15 cellular contexts compared by ENCODE assay signal in genomic region chr7:101772508-101773306, GRCh38. TPM values are rescaled to one million over a fixed set of nuclear protein-coding genes. Genes with fewer than 3 reads are reported as not detected.
DNase-seq lines count a peak whose midpoint lies in the region; ATAC-seq and TF ChIP-seq lines count a peak whose summit lies in the region.
"Had no signal": no experiment of that assay in that cellular context is flagged by ENCODE, and none has a peak within 500 bp of the region (broad histone marks: within the 10 kb centered on the region; RNA-seq: fewer than 3 reads in every experiment).

No MANE protein-coding gene starts in this region.

- no peak overlapping the region for H4K8ac ChIP-seq in IMR-90 (ENCODE audit: low read depth in 2 of 2, low read length in 2 of 2)

- H3K27ac ChIP-seq in IMR-90 (ENCODE audit: insufficient read depth, low read length): no peak overlapping the region

- CTCF ChIA-PET in IMR-90 (lab: Yijun Ruan, JAX): no interaction called here

- WGBS in IMR-90 (ENCODE audit: extremely low coverage in 2 of 2, insufficient read length in 1 of 2), 2 experiments: no CpG with 5 or more reads among the region's 5 CpGs

- TF ChIP-seq CTCF in IMR-90 (conservative IDR thresholded peaks at IDR 0.05; ENCODE audit: low read depth, low read length): no peak

- TF ChIP-seq POLR2A in IMR-90 (IDR thresholded peaks at IDR 0.05; ENCODE audit: low read depth, low read length): no peak

- H3K9me3 Mint-ChIP-seq in stimulated activated naive CD8-positive, alpha-beta T cell treated with anti-CD3 and anti-CD28 coated beads, Interleukin-15, amount 100 ng/mL, for 72 hours: no peaks in the 10 kb centered on the region

- no peak overlapping the region for H3K9ac ChIP-seq in IMR-90 (ENCODE audit: low read depth, low read length)

- no peak overlapping the region for H2BK15ac ChIP-seq in IMR-90 (ENCODE audit: low read depth, low read length)

- POLR2A ChIA-PET in IMR-90 (lab: Charles Lee; ENCODE audit: unreplicated experiment): no interaction called here

- no peak overlapping the region for H2BK20ac ChIP-seq in IMR-90 (ENCODE audit: low read depth, low read length)

- no peaks in the 10 kb centered on the region; the same call in 1 of the 2 replicates for H4K20me1 ChIP-seq in IMR-90 (ENCODE audit: insufficient read depth, low read length)

- no peaks in the 10 kb centered on the region for H3K27me3 Mint-ChIP-seq in stimulated activated naive CD8-positive, alpha-beta T cell treated with anti-CD3 and anti-CD28 coated beads, Interleukin-15, amount 100 ng/mL, for 72 hours

- no peak overlapping the region for H3K14ac ChIP-seq in IMR-90 (replicated peaks; ENCODE audit: low read depth, low read length)

- in situ Hi-C loops in IMR-90 (cut with MboI; ENCODE audit: low sequenced_read_pairs): no loop called here
- in situ Hi-C loops in SK-MEL-5 (cut with HindIII; ENCODE audit: low pct_unique_long_range_greater_than_20kb, low sequenced_read_pairs): no loop called here

- intact Hi-C loops in IMR-90 (cut with micrococcal nuclease): no loop called here

- peak overlapping the region; percentile 49 for H2AFZ ChIP-seq in IMR-90 (replicated peaks; ENCODE audit: low read length, poor library complexity)

- no TSS peak for BruUV-seq in IMR-90 (replicated peaks; lab: Mats Ljungman, UMichigan)

- H2BK120ac ChIP-seq in IMR-90 (ENCODE audit: low read depth, low read length): no peak overlapping the region

- H3K4me1 ChIP-seq in IMR-90 (ENCODE audit: control insufficient read depth, insufficient read depth, low read length): no peaks in the 10 kb centered on the region

- H2AK5ac ChIP-seq in IMR-90 (ENCODE audit: low read depth, low read length): no peak overlapping the region

- no peak overlapping the region for H3K4me2 ChIP-seq in IMR-90 (ENCODE audit: low read depth, low read length)

- no peak overlapping the region for H3K23ac ChIP-seq in IMR-90 (ENCODE audit: low read depth, low read length)

- no peaks in the 10 kb centered on the region for H3K4me1 Mint-ChIP-seq in stimulated activated naive CD8-positive, alpha-beta T cell treated with anti-CD3 and anti-CD28 coated beads, Interleukin-15, amount 100 ng/mL, for 72 hours
- H3K4me1 Mint-ChIP-seq: T-helper 17 cell had no signal

- no peak overlapping the region for H3K56ac ChIP-seq in IMR-90 (ENCODE audit: extremely low read depth, insufficient read depth, low read length)

- H4K5ac ChIP-seq in IMR-90 (ENCODE audit: low read depth, low read length): no peak overlapping the region

- dilution Hi-C loops in IMR-90 (cut with HindIII; ENCODE audit: low sequenced_read_pairs, unreplicated experiment): no loop called here

- no peak overlapping the region for H3K4ac ChIP-seq in IMR-90 (ENCODE audit: low read depth, low read length)

- H2BK5ac ChIP-seq in IMR-90 (ENCODE audit: low read depth, low read length, poor library complexity, severe bottlenecking): no peak overlapping the region

- H4K91ac ChIP-seq in IMR-90 (ENCODE audit: insufficient read depth, low read depth, low read length): no peak overlapping the region

- no peak overlapping the region for H3K4me3 Mint-ChIP-seq in stimulated activated naive CD8-positive, alpha-beta T cell treated with anti-CD3 and anti-CD28 coated beads, Interleukin-15, amount 100 ng/mL, for 72 hours
- H3K4me3 Mint-ChIP-seq: CD4-positive, CD25-positive, alpha-beta regulatory T cell; T-helper 17 cell had no signal

- H3K18ac ChIP-seq in IMR-90 (ENCODE audit: low read depth, low read length): no peak overlapping the region

- no peaks in the 10 kb centered on the region for H3K9me3 ChIP-seq in IMR-90 (ENCODE audit: control insufficient read depth, insufficient read depth, low read length)

- DNase-seq in stimulated activated naive CD8-positive, alpha-beta T cell treated with anti-CD3 and anti-CD28 coated beads, Interleukin-15, amount 100 ng/mL, for 72 hours: no peak
- DNase-seq in stimulated activated naive CD8-positive, alpha-beta T cell treated with anti-CD3 and anti-CD28 coated beads, Interleukin-15, Interleukin-2, amounts not matched to agents 100 U/mL and 50 U/mL, for 24 hours: no peak
- DNase-seq in IMR-90: no peak
- DNase-seq in SK-MEL-5 (ENCODE audit: low read depth, low spot score): peak; percentile 24
- DNase-seq in GM19238 (ENCODE audit: insufficient read length, low spot score): no peak
- DNase-seq in ecto neural progenitor cell (ENCODE audit: low spot score): no peak
- DNase-seq: AML-193; CD4-positive, CD25-positive, alpha-beta regulatory T cell; NCI-H1417 treated with DMSO at 0.1 percent for 48 hours; NCI-H1930; NCI-H774; SHP77 treated with DMSO at 0.1 percent for 48 hours; T-helper 17 cell had no signal

- H3K4me3 ChIP-seq in IMR-90 (ENCODE audit: insufficient read depth, low read depth, low read length): no peak overlapping the region

- no peak for ATAC-seq in stimulated activated naive CD8-positive, alpha-beta T cell treated with anti-CD3 and anti-CD28 coated beads, Interleukin-15, amount 100 ng/mL, for 72 hours
- ATAC-seq in stimulated activated naive CD8-positive, alpha-beta T cell treated with anti-CD3 and anti-CD28 coated beads, Interleukin-15, Interleukin-2, amounts not matched to agents 100 U/mL and 50 U/mL, for 24 hours: no peak
- no peak for ATAC-seq in IMR-90 (ENCODE audit: low read depth)
- no peak for ATAC-seq in GM18498 (IDR thresholded peaks at IDR 0.05; ENCODE audit: unreplicated experiment)
- ATAC-seq in HG03469 (IDR thresholded peaks at IDR 0.05; ENCODE audit: unreplicated experiment): no peak
- ATAC-seq: T-helper 17 cell had no signal

- H3K36me3 ChIP-seq in IMR-90 (ENCODE audit: control insufficient read depth, insufficient read depth, low read length): no peaks in the 10 kb centered on the region

- peaks cover 50% of the 10 kb centered on the region for H3K27me3 ChIP-seq in IMR-90 (ENCODE audit: control insufficient read depth, insufficient read depth, low read length)

- H2AK9ac ChIP-seq in IMR-90 (replicated peaks; ENCODE audit: low read depth, low read length, poor library complexity): no peak overlapping the region

- 0 out of 2 replicates have a peak, but pooled peaks cover 2% of the 10 kb centered on the region for H3K9me1 ChIP-seq in IMR-90 (ENCODE audit: insufficient read depth, low read length)

- H3K27ac Mint-ChIP-seq in stimulated activated naive CD8-positive, alpha-beta T cell treated with anti-CD3 and anti-CD28 coated beads, Interleukin-15, amount 100 ng/mL, for 72 hours: peak overlapping the region; percentile 19 to 27
- H3K27ac Mint-ChIP-seq: CD4-positive, CD25-positive, alpha-beta regulatory T cell; T-helper 17 cell had no signal

- H3K79me1 ChIP-seq in IMR-90 (ENCODE audit: low read depth in 1 of 2, low read length in 2 of 2): no peaks in the 10 kb centered on the region

- TF ChIP-seq RAD21 in IMR-90 (IDR thresholded peaks at IDR 0.05; ENCODE audit: low read length): no peak

TF ChIP-seq in IMR-90, 13 proteins besides CTCF, POLR2A, EP300 and RAD21:
- TF ChIP-seq FOS (IDR thresholded peaks at IDR 0.05; ENCODE audit: low read depth, low read length): no peak
- TF ChIP-seq, protein P1, sequence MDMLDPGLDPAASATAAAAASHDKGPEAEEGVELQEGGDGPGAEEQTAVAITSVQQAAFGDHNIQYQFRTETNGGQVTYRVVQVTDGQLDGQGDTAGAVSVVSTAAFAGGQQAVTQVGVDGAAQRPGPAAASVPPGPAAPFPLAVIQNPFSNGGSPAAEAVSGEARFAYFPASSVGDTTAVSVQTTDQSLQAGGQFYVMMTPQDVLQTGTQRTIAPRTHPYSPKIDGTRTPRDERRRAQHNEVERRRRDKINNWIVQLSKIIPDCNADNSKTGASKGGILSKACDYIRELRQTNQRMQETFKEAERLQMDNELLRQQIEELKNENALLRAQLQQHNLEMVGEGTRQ (IDR thresholded peaks at IDR 0.05; ENCODE audit: low read depth, low read length): no peak
- TF ChIP-seq MXI1 (IDR thresholded peaks at IDR 0.05; ENCODE audit: borderline replicate concordance, low read depth, low read length): no peak
- TF ChIP-seq NFE2L2 (IDR thresholded peaks at IDR 0.05; ENCODE audit: low read depth, low read length): no peak
- no peak for TF ChIP-seq CHD1 (IDR thresholded peaks at IDR 0.05; ENCODE audit: low read depth, low read length)
- TF ChIP-seq RFX5 (IDR thresholded peaks at IDR 0.05; ENCODE audit: low read depth, low read length): no peak
- TF ChIP-seq, protein P2, sequence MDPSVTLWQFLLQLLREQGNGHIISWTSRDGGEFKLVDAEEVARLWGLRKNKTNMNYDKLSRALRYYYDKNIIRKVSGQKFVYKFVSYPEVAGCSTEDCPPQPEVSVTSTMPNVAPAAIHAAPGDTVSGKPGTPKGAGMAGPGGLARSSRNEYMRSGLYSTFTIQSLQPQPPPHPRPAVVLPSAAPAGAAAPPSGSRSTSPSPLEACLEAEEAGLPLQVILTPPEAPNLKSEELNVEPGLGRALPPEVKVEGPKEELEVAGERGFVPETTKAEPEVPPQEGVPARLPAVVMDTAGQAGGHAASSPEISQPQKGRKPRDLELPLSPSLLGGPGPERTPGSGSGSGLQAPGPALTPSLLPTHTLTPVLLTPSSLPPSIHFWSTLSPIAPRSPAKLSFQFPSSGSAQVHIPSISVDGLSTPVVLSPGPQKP (IDR thresholded peaks at IDR 0.05; ENCODE audit: borderline replicate concordance, low read depth, low read length): no peak
- no peak for TF ChIP-seq SMC3 (IDR thresholded peaks at IDR 0.05; ENCODE audit: low read depth, low read length)
- TF ChIP-seq MAZ (IDR thresholded peaks at IDR 0.05; ENCODE audit: borderline replicate concordance, low read depth, low read length): no peak
- TF ChIP-seq RCOR1 (IDR thresholded peaks at IDR 0.05; ENCODE audit: insufficient replicate concordance, low read length): no peak
- no peak for TF ChIP-seq MAFK (IDR thresholded peaks at IDR 0.05; ENCODE audit: low read depth, low read length)
- no peak for TF ChIP-seq BHLHE40 (IDR thresholded peaks at IDR 0.05; ENCODE audit: low read depth, low read length)
- TF ChIP-seq CEBPB (IDR thresholded peaks at IDR 0.05; ENCODE audit: low read depth, low read length): no peak
TF ChIP-seq in IMR-90: peak in this region for 0.

RNA-seq across cellular contexts. Expression of gene CUX1, which starts 44.7 kb away (rescaled TPM):
- total RNA-seq in IMR-90 (2012; rRNA removed): 19.7 TPM in 2 replicates
- 45.2 and 46.4 TPM in 2 replicates for polyA plus RNA-seq in IMR-90 (2012; rRNA removed)
- polyA plus RNA-seq in IMR-90 (2012; cell fraction: cytosol; rRNA removed): 45.4 and 65.3 TPM in 2 replicates
- polyA plus RNA-seq in IMR-90 (2012; cell fraction: nucleus; rRNA removed; ENCODE audit: low replicate concordance): 19.7 and 27.9 TPM in 2 replicates
- total RNA-seq in SK-MEL-5 (2014; rRNA removed; shearing (Covaris generic)): 36.0 and 43.6 TPM in 2 replicates
- 85.9 and 109 TPM in 2 replicates for polyA plus RNA-seq in SK-MEL-5 (2015; cell fraction: cytosol; rRNA removed)
- polyA plus RNA-seq in SK-MEL-5 (2015; cell fraction: nucleus; rRNA removed): 24.1 and 26.9 TPM in 2 replicates
